ENCODE assay signal across 15 cellular contexts in the genomic region with DNA sequence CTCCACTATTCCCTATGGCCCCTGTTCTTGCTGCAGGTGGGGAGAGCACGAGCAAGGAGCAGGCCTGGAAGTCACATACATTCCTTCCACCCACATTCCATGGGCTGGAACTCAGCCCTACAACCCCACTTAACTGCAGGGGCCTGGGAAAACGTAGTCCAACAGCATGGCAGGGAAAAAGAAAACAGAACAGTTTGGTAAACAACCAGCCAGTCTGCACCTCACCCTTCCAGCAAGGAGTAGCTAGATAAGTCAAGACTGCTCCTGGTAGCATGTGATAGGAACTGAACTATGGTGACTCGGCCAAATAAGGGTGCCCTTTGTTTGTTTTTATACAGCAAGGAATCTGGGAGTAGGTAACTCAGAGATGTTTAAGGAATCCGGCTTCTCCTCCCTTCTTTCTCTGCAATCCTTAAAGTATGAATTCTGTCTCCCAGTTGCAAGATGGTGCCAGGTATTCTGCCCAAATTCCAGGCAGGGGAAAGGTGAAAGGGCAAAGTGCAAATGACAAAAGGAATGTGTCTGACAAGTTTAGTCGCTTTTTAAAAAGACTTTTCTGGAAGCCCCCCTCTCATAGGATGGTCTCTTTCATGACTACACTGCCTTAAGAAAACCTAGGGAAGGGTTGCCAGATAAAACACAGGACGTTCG.
A peak's percentile ranks its signal among the peaks of the same experiment; 100 is the strongest.
DNase-seq lines count a peak whose midpoint lies in the region; ATAC-seq, FAIRE-seq and TF ChIP-seq lines count a peak whose summit lies in the region.
"Had no signal": no experiment of that assay in that cellular context is flagged by ENCODE, and none has a peak within 500 bp of the region (broad histone marks: within the 10 kb centered on the region; RNA-seq: fewer than 3 reads in every experiment).

No MANE protein-coding gene starts in this region.

- no peak for TF ChIP-seq POLR2A in K562 (conservative IDR thresholded peaks at IDR 0.05)
- TF ChIP-seq POLR2A in adrenal gland (IDR thresholded peaks at IDR 0.05) = no peak

- TF ChIP-seq EP300 in K562 (IDR thresholded peaks at IDR 0.05; ENCODE audit: low read length) = peak; percentile 91

- no peaks in the 10 kb centered on the region for H4K20me1 ChIP-seq in K562 (replicated peaks; ENCODE audit: control insufficient read depth, insufficient read depth, low read length)

- H3K27me3 ChIP-seq in K562 (ENCODE audit: control insufficient read depth in 2 of 2, insufficient read depth in 2 of 2, low read length in 2 of 2) (no peaks in the 10 kb centered on the region), parathyroid adenoma (ENCODE audit: control insufficient read depth, insufficient read depth, low read length) (no peaks in the 10 kb centered on the region), adrenal gland (no peaks in the 10 kb centered on the region)

- H3K27ac ChIP-seq in K562 (ENCODE audit: extremely low read depth, low read depth, low read length) = peak overlapping the region; percentile 83
- H3K27ac ChIP-seq in parathyroid adenoma = no peak overlapping the region
- H3K27ac ChIP-seq in adrenal gland = no peak overlapping the region
- H3K27ac ChIP-seq: KMS-11 had no signal

- DNase-seq in NCI-H226 = peak; percentile 50
- DNase-seq in K562 (ENCODE audit: extremely low read depth in 1 of 4, low spot score in 3 of 4) = peak; percentile 41 to 74 (median 62)
- DNase-seq in left kidney (ENCODE audit: low read depth, low spot score) = peak; percentile 13
- DNase-seq in NCI-H510A (lab: John Stamatoyannopoulos, UW) = no peak
- DNase-seq in adrenal gland = no peak
- DNase-seq: C1 segment of cervical spinal cord, DMS 273 treated with DMSO at 0.1 percent for 48 hours, NCI-H1092 treated with DMSO at 0.1 percent for 48 hours, NCI-H2081 treated with DMSO at 0.1 percent for 48 hours, NCI-H524 had no signal

- TF ChIP-seq CTCF in K562 (IDR thresholded peaks at IDR 0.05 in 2 of 3, conservative IDR thresholded peaks at IDR 0.05 in 1 of 3; ENCODE audit: insufficient read depth in 2 of 3, low read depth in 1 of 3, low read length in 3 of 3) (no peak), parathyroid adenoma (IDR thresholded peaks at IDR 0.05) (no peak), adrenal gland (IDR thresholded peaks at IDR 0.05) (no peak)

- in situ Hi-C loops in K562 (cut with MboI) = no loop called here

- H3K4me3 ChIP-seq in K562 (no peak overlapping the region), parathyroid adenoma (ENCODE audit: low read depth, low read length) (no peak overlapping the region), adrenal gland (no peak overlapping the region)

- BruUV-seq in K562 (replicated peaks; lab: Mats Ljungman, UMichigan) = no TSS peak

- H3K9ac ChIP-seq in K562 (ENCODE audit: insufficient read depth in 1 of 2, low read depth in 2 of 2, low read length in 2 of 2) (peak overlapping the region in 1 of 2 experiments; percentile 48; a peak in 2 of 4 replicates), parathyroid adenoma (no peak overlapping the region)
- H3K9ac ChIP-seq: KMS-11 had no signal

- intact Hi-C loops in K562 (cut with micrococcal nuclease) (no loop called here), adrenal gland (cut with DNase I) (no loop called here)

- peak overlapping the region; percentile 63 for H3K4me2 ChIP-seq in K562 (ENCODE audit: insufficient read depth, low read length)
- no peak overlapping the region for H3K4me2 ChIP-seq in parathyroid adenoma (ENCODE audit: low read length)
- H3K4me2 ChIP-seq: KMS-11 had no signal

- H3K9me3 ChIP-seq in K562 (replicated peaks; ENCODE audit: control insufficient read depth, insufficient read depth, low read depth, low read length) (peaks cover 11% of the 10 kb centered on the region), parathyroid adenoma (ENCODE audit: control insufficient read depth, low read length) (no peaks in the 10 kb centered on the region), adrenal gland (replicated peaks in 1 of 3) (peaks cover 0 to 4% (median 0%) of the 10 kb centered on the region in 3 donors)

- TF ChIP-seq RAD21 in K562 (CRISPR knock-in tag; conservative IDR thresholded peaks at IDR 0.05 in 1 of 2, IDR thresholded peaks at IDR 0.05 in 1 of 2) = no peak

- FAIRE-seq in K562 (lab: Jason Lieb, UNC) = peak; percentile 84

- H3K79me2 ChIP-seq in K562 (ENCODE audit: control insufficient read depth, insufficient read depth, low read length) = no peaks in the 10 kb centered on the region
- H3K79me2 ChIP-seq in parathyroid adenoma = no peaks in the 10 kb centered on the region

- POLR2A ChIA-PET in K562 (lab: Yijun Ruan, JAX) = interaction anchor here (1.0 kb wide), 1 partner anchor 14 kb away, joined by 4 read pairs; no protein-coding TSS in a partner anchor

- H3K4me1 ChIP-seq in K562 (replicated peaks in 1 of 2; ENCODE audit: control insufficient read depth in 2 of 2, insufficient read depth in 2 of 2, low read length in 2 of 2) (peaks cover 0 to 30% of the 10 kb centered on the region in 2 experiments; a peak in 2 of 5 replicates), parathyroid adenoma (peaks cover 9% of the 10 kb centered on the region), adrenal gland (replicated peaks in 1 of 2) (peaks cover 0 to 7% of the 10 kb centered on the region in 2 donors)

- 17% methylated on average over 7 of the region's 7 CpGs for WGBS in K562 (ENCODE audit: insufficient coverage, low coverage, missing lambda C conversion rate)
- 76 to 84% (median 81%) methylated on average over 6 to 7 of the region's 7 CpGs for WGBS in adrenal gland, 4 donors

- CTCF ChIA-PET in K562 (lab: Yijun Ruan, JAX; ENCODE audit: low intra/inter-chr PET ratio) = no interaction called here

- H3K36me3 ChIP-seq in K562 (ENCODE audit: control insufficient read depth, insufficient read depth, low read length) = no peaks in the 10 kb centered on the region
- no peaks in the 10 kb centered on the region for H3K36me3 ChIP-seq in parathyroid adenoma (ENCODE audit: control insufficient read depth, insufficient read depth, low read length)
- H3K36me3 ChIP-seq in adrenal gland (replicated peaks in 1 of 2) = no peaks in the 10 kb centered on the region

- H2AFZ ChIP-seq in K562 (ENCODE audit: low read depth, low read length) (peak overlapping the region; percentile 80), parathyroid adenoma (peak overlapping the region; percentile 9)

- ATAC-seq in K562 = peak; percentile 89
- ATAC-seq in GM19035 (IDR thresholded peaks at IDR 0.05; ENCODE audit: unreplicated experiment) = no peak
- no peak for ATAC-seq in HG02678 (IDR thresholded peaks at IDR 0.05; ENCODE audit: unreplicated experiment)
- ATAC-seq: Panc1 had no signal

- H3K9me1 ChIP-seq in K562 (ENCODE audit: control insufficient read depth, insufficient read depth, low read length) = no peaks in the 10 kb centered on the region

TF ChIP-seq in K562, 482 proteins besides CTCF, POLR2A, EP300 and RAD21 (continues in another document):
- peak in 1 of 2 experiments; percentile 75; a peak in 2 of 4 replicates for TF ChIP-seq SRF (CRISPR knock-in tag; IDR thresholded peaks at IDR 0.05)
- TF ChIP-seq NRF1 (conservative IDR thresholded peaks at IDR 0.05 in 1 of 2, IDR thresholded peaks at IDR 0.05 in 1 of 2) = no peak
- TF ChIP-seq, protein P1, sequence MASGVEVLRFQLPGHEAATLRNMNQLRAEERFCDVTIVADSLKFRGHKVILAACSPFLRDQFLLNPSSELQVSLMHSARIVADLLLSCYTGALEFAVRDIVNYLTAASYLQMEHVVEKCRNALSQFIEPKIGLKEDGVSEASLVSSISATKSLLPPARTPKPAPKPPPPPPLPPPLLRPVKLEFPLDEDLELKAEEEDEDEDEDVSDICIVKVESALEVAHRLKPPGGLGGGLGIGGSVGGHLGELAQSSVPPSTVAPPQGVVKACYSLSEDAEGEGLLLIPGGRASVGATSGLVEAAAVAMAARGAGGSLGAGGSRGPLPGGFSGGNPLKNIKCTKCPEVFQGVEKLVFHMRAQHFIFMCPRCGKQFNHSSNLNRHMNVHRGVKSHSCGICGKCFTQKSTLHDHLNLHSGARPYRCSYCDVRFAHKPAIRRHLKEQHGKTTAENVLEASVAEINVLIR (CRISPR knock-in tag; IDR thresholded peaks at IDR 0.05) = 0 out of 2 replicates have a peak, but pooled peaks have one; percentile 14
- TF ChIP-seq, protein P2, sequence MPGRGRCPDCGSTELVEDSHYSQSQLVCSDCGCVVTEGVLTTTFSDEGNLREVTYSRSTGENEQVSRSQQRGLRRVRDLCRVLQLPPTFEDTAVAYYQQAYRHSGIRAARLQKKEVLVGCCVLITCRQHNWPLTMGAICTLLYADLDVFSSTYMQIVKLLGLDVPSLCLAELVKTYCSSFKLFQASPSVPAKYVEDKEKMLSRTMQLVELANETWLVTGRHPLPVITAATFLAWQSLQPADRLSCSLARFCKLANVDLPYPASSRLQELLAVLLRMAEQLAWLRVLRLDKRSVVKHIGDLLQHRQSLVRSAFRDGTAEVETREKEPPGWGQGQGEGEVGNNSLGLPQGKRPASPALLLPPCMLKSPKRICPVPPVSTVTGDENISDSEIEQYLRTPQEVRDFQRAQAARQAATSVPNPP (IDR thresholded peaks at IDR 0.05; ENCODE audit: borderline replicate concordance, insufficient read depth, insufficient read length) = no peak
- TF ChIP-seq TAF1 (IDR thresholded peaks at IDR 0.05; ENCODE audit: control insufficient read depth, extremely low read depth, insufficient read depth, low read length, severe bottlenecking) = peak; percentile 18
- no peak for TF ChIP-seq ZNF76 (CRISPR knock-in tag; IDR thresholded peaks at IDR 0.05; ENCODE audit: borderline replicate concordance)
- TF ChIP-seq HDAC3 (IDR thresholded peaks at IDR 0.05; ENCODE audit: borderline replicate concordance, partially characterized antibody) = peak; percentile 17
- TF ChIP-seq KAT8 (IDR thresholded peaks at IDR 0.05; ENCODE audit: low read depth) = no peak
- TF ChIP-seq SRSF7 (optimal IDR thresholded peaks at IDR 0.05; ENCODE audit: low read depth, low read length) = no peak
- peak; percentile 62 for TF ChIP-seq NFIC (IDR thresholded peaks at IDR 0.05)

Comparison
In these comparisons a context has a peak if more than half of its experiments do, and no peak if none do; other contexts are left out.
1. DNase-seq: peak in NCI-H226 (single experiment), K562 (4 of 4) and left kidney (single experiment); none in NCI-H510A (single experiment) and adrenal gland (0 of 7).